8 cellular contexts compared by ENCODE assay signal in the genomic region with DNA sequence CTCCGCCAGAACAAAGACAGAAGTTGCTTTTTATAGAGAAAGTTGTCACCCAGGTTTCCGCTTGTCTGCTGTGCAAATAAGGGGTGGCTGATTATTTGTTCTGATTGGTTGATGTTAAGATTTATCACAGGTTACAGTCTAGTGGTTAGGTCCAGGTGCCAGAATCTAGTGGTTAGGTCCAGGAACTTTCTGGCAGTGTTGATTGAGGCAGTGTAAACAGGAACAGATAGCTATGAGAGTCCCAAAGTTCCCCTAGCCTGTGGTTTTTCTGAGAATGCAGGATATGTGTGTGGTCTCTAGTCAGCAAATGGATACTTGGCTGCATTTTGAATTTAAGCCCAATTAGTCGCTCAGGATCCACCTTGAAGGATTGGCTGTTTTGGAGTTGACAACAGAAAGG.
DNase-seq lines count a peak whose midpoint lies in the region; TF ChIP-seq lines count a peak whose summit lies in the region.

No MANE protein-coding gene starts in this region.

- TF ChIP-seq EP300 in esophagus muscularis mucosa (IDR thresholded peaks at IDR 0.05) = no peak

- whole genome bisulfite sequencing in esophagus muscularis mucosa = 68% methylated on average over 3 of the region's 3 CpGs

- no peak for TF ChIP-seq CTCF in esophagus muscularis mucosa (IDR thresholded peaks at IDR 0.05)

- no peaks in the 10 kb centered on the region for H3K9me3 ChIP-seq in esophagus muscularis mucosa

- no peak overlapping the region for H3K4me3 ChIP-seq in esophagus muscularis mucosa

- H3K27me3 ChIP-seq in esophagus muscularis mucosa = no peaks in the 10 kb centered on the region

- peak; percentile 41 for DNase-seq in GM04504 (ENCODE audit: low read depth)
- DNase-seq in HCEC 1CT = peak; percentile 57
- peak; percentile 36 for DNase-seq in NCI-H774 (lab: John Stamatoyannopoulos, UW)
- DNase-seq in amniotic epithelial cell (ENCODE audit: low read depth) = peak; percentile 75
- DNase-seq in non-pigmented ciliary epithelial cell (ENCODE audit: low read depth) = peak; percentile 72
- no peak for DNase-seq in inferior parietal cortex (ENCODE audit: extremely low spot score)
- no peak for DNase-seq in NCI-H1436 treated with DMSO at 0.1 percent for 48 hours (lab: John Stamatoyannopoulos, UW)
- DNase-seq in esophagus muscularis mucosa (ENCODE audit: extremely low spot score) = no peak

- H3K27ac ChIP-seq in esophagus muscularis mucosa (replicated peaks in 1 of 4) = no peak overlapping the region

- no peak for TF ChIP-seq POLR2A in esophagus muscularis mucosa (IDR thresholded peaks at IDR 0.05; ENCODE audit: low read depth)

- intact Hi-C loops in esophagus muscularis mucosa (cut with DNase I) = no loop called here

- H3K4me1 ChIP-seq in esophagus muscularis mucosa = no peaks in the 10 kb centered on the region

- H3K36me3 ChIP-seq in esophagus muscularis mucosa = no peaks in the 10 kb centered on the region

Comparison
In these comparisons a context has a peak if more than half of its experiments do, and no peak if none do; other contexts are left out.
1. DNase-seq: peak in GM04504 (single experiment), HCEC 1CT (single experiment), NCI-H774 (single experiment), amniotic epithelial cell (single experiment) and non-pigmented ciliary epithelial cell (single experiment); none in inferior parietal cortex (single experiment), NCI-H1436 treated with DMSO at 0.1 percent for 48 hours (single experiment) and esophagus muscularis mucosa (single experiment).